ENCODE assay signal across 12 cellular contexts in the genomic region with DNA sequence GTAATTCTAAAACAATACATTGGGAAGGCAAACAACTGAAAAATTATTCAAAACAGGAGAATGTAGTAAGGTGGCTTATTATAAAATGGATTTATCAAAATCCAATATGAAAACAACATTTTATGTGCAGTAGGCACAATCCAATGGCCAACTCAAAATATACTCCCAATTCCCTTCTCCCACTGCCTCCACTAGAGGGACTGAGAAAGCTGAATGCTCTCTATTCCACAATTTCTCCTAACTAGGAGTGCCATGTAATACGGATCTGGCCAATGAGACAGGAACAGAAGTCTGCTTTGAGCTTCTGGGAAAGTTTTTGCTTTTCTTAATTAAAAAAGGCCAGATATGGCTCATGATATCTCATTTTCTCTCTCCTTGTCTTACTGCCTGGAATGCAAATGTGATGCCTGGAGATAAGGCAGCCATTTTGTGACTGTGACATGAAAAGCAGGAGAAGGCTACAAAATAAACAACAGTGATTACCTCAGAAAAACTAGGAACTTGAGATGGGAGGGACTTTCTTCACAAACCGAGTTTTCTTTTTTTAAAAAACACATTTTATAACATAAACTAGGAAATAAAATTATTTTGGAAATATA. TPM values are rescaled to one million over a fixed set of nuclear protein-coding genes. Genes with fewer than 3 reads are reported as not detected.
DNase-seq lines count a peak whose midpoint lies in the region; ATAC-seq and TF ChIP-seq lines count a peak whose summit lies in the region.
"Had no signal": no experiment of that assay in that cellular context is flagged by ENCODE, and none has a peak within 500 bp of the region (broad histone marks: within the 10 kb centered on the region; RNA-seq: fewer than 3 reads in every experiment).

No MANE protein-coding gene starts in this region.

- H3K4me3 ChIP-seq in AG04450 (ENCODE audit: low read depth, low read length) (no peak overlapping the region), astrocyte of the cerebellum (ENCODE audit: low read depth, low read length) (no peak overlapping the region)

- ATAC-seq in left lobe of liver (peak; percentile 25), HG02852 (IDR thresholded peaks at IDR 0.05; ENCODE audit: unreplicated experiment) (no peak)
- ATAC-seq: naive thymus-derived CD8-positive, alpha-beta T cell had no signal

- DNase-seq in AG04450 (ENCODE audit: low read depth, low spot score) (no peak), HEK293T (ENCODE audit: extremely low spot score) (peak; percentile 32), astrocyte of the cerebellum (ENCODE audit: low read depth) (no peak), left lobe of liver (ENCODE audit: low spot score) (no peak), MV-4-11 (lab: John Stamatoyannopoulos, UW) (no peak), DMS114 treated with DMSO at 0.1 percent for 48 hours (lab: John Stamatoyannopoulos, UW; ENCODE audit: unreplicated experiment) (no peak), cerebellum (ENCODE audit: low spot score) (no peak)
- DNase-seq: anterior cingulate cortex; head of caudate nucleus; naive thymus-derived CD8-positive, alpha-beta T cell; stimulated activated CD4-positive, alpha-beta T cell treated with anti-CD3 and anti-CD28 coated beads, Interleukin-2, amount 100 ng/mL, for 48 hours had no signal

- no peak overlapping the region for H3K27ac ChIP-seq in AG04450 (ENCODE audit: low read depth, low read length)

- TF ChIP-seq CTCF in AG04450 (IDR thresholded peaks at IDR 0.05; ENCODE audit: low read depth, low read length) (peak; percentile 54), astrocyte of the cerebellum (IDR thresholded peaks at IDR 0.05; ENCODE audit: low read depth, low read length, missing control alignments) (peak; percentile 59)

- in situ Hi-C loops in astrocyte of the cerebellum (cut with HindIII; ENCODE audit: low sequenced_read_pairs): no loop called here

- CTCF ChIA-PET in AG04450 (lab: Charles Lee): interaction anchor here (0.7 to 3.7 kb wide), 7 partner anchors 11 to 283 kb away, joined by 3 to 13 read pairs (median 4); no protein-coding TSS in a partner anchor
- CTCF ChIA-PET in HEK293T (lab: Yijun Ruan, JAX): no interaction called here

- POLR2A ChIA-PET in AG04450 (lab: Yijun Ruan, JAX) (no interaction called here), HEK293T (lab: Yijun Ruan, JAX) (no interaction called here)

- no peaks in the 10 kb centered on the region for H3K27me3 ChIP-seq in AG04450 (ENCODE audit: control insufficient read depth, insufficient read depth, low read length)

- no peaks in the 10 kb centered on the region for H3K9me3 ChIP-seq in AG04450 (ENCODE audit: control insufficient read depth, insufficient read depth, low read length)

TF ChIP-seq in HEK293T, 16 proteins besides CTCF, POLR2A, EP300 and RAD21:
- no peak for TF ChIP-seq FOXM1 (IDR thresholded peaks at IDR 0.05; ENCODE audit: borderline replicate concordance)
- no peak for TF ChIP-seq ELF4 (IDR thresholded peaks at IDR 0.05)
- no peak for TF ChIP-seq TARDBP (IDR thresholded peaks at IDR 0.05)
- TF ChIP-seq, protein P1, sequence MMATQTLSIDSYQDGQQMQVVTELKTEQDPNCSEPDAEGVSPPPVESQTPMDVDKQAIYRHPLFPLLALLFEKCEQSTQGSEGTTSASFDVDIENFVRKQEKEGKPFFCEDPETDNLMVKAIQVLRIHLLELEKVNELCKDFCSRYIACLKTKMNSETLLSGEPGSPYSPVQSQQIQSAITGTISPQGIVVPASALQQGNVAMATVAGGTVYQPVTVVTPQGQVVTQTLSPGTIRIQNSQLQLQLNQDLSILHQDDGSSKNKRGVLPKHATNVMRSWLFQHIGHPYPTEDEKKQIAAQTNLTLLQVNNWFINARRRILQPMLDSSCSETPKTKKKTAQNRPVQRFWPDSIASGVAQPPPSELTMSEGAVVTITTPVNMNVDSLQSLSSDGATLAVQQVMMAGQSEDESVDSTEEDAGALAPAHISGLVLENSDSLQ (IDR thresholded peaks at IDR 0.05): no peak
- no peak for TF ChIP-seq L3MBTL2 (conservative IDR thresholded peaks at IDR 0.05)
- TF ChIP-seq BHLHE40 (IDR thresholded peaks at IDR 0.05; ENCODE audit: borderline replicate concordance): no peak
- no peak for TF ChIP-seq SP1 (IDR thresholded peaks at IDR 0.05)
- TF ChIP-seq HDGF (IDR thresholded peaks at IDR 0.05; ENCODE audit: borderline replicate concordance): no peak

RNA-seq across cellular contexts. Expression of a gene that starts 18.8 kb away (rescaled TPM):
- 27.6 and 30.5 TPM in 2 replicates for polyA plus RNA-seq in AG04450 (2011; rRNA removed)
- 37.8 and 42.7 TPM in 2 replicates for polyA minus RNA-seq in AG04450 (2011; rRNA and poly(A)+ RNA removed)
- total RNA-seq in left lobe of liver: 13.8 TPM
- total RNA-seq in cerebellum: 78.3 TPM
